Comparison of ENCODE assay signal across 11 cellular contexts in the genomic region with DNA sequence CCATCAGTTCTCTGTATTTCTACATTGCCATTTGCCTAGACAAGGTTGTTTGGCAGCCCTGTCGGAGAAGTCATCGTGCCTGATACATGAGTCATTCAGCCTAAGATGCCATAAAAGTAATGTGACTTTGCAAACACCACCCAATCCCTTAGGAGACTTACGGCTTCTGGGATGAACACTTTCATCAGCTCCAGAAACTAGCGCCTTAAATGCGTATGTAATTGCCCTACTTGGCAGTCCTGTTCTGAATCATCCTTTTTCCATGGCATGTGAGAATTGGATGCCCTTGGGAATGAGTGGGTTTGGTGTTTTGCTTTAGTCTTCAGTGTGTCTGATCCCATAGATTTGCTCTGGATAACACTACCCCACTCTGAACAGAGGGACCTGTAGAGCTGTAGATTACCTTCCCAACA.
A peak's percentile ranks its signal among the peaks of the same experiment; 100 is the strongest.
DNase-seq lines count a peak whose midpoint lies in the region; ATAC-seq and TF ChIP-seq lines count a peak whose summit lies in the region.
"Had no signal": no experiment of that assay in that cellular context is flagged by ENCODE, and none has a peak within 500 bp of the region (broad histone marks: within the 10 kb centered on the region; RNA-seq: fewer than 3 reads in every experiment).

No MANE protein-coding gene starts in this region.

- H3K9me3 Mint-ChIP-seq in nephron progenitor cell (no peaks in the 10 kb centered on the region), type B pancreatic cell (peaks cover 4% of the 10 kb centered on the region)

- no peaks in the 10 kb centered on the region for H3F3A ChIP-seq in PC-3 (ENCODE audit: low read length, unreplicated experiment)

- H3K4me1 ChIP-seq in PC-3 (ENCODE audit: insufficient read depth, low read length) (peaks cover 11% of the 10 kb centered on the region), esophagus squamous epithelium (peaks cover 3 to 34% (median 13%) of the 10 kb centered on the region in 3 donors)

- H3K9me3 ChIP-seq in PC-3 (ENCODE audit: low read length) = no peaks in the 10 kb centered on the region
- no peaks in the 10 kb centered on the region for H3K9me3 ChIP-seq in esophagus squamous epithelium
- H3K9me3 ChIP-seq: BLaER1 had no signal

- peak overlapping the region; percentile 7; the same call in 1 of the 2 replicates for H3K9ac ChIP-seq in PC-3 (ENCODE audit: low read length)
- H3K9ac ChIP-seq: BLaER1 had no signal

- intact Hi-C loops in PC-3 (cut with micrococcal nuclease) (loop anchor here (2.0 kb wide), 1 partner anchor 24 kb away; no protein-coding TSS in a partner anchor), esophagus squamous epithelium (cut with DNase I) (no loop called here)

- POLR2A ChIA-PET in PC-3 (lab: Charles Lee; ENCODE audit: unreplicated experiment) = interaction anchor here (0.6 kb wide), 1 partner anchor 1480 kb away, joined by 3 read pairs; no protein-coding TSS in a partner anchor

- H3K36me3 Mint-ChIP-seq in nephron progenitor cell (ENCODE audit: low read depth) = peaks cover 33% of the 10 kb centered on the region
- peaks cover 24% of the 10 kb centered on the region for H3K36me3 Mint-ChIP-seq in type B pancreatic cell

- H4K20me1 ChIP-seq in PC-3 (ENCODE audit: low read length) = no peaks in the 10 kb centered on the region
- H4K20me1 ChIP-seq: BLaER1 had no signal

- CTCF ChIA-PET in PC-3 (lab: Charles Lee) = no interaction called here

- H3K4me1 Mint-ChIP-seq in nephron progenitor cell = peaks cover 48% of the 10 kb centered on the region
- H3K4me1 Mint-ChIP-seq in type B pancreatic cell (ENCODE audit: unreplicated experiment) = peaks cover 21% of the 10 kb centered on the region

- H3K9me2 ChIP-seq in PC-3 (replicated peaks; ENCODE audit: low read length) = no peaks in the 10 kb centered on the region

- no peak overlapping the region for H2AFZ ChIP-seq in PC-3 (ENCODE audit: low read length)

- no peaks in the 10 kb centered on the region for H3K27me3 Mint-ChIP-seq in nephron progenitor cell (ENCODE audit: low read depth, poor library complexity)
- H3K27me3 Mint-ChIP-seq in type B pancreatic cell = no peaks in the 10 kb centered on the region

- DNase-seq in ACHN (peak; percentile 85), PC-3 (peak; percentile 87), esophagus squamous epithelium (lab: John Stamatoyannopoulos, UW) (no peak), nephron progenitor cell (no peak), DMS79 (lab: John Stamatoyannopoulos, UW) (no peak), type B pancreatic cell (ENCODE audit: extremely low spot score, unreplicated experiment) (no peak)
- DNase-seq: amygdala, NCI-H2081 had no signal

- H3K27ac Mint-ChIP-seq in nephron progenitor cell (peak overlapping the region; percentile 83), type B pancreatic cell (no peak overlapping the region)

- peak overlapping the region; percentile 52 for H3K27ac ChIP-seq in PC-3 (ENCODE audit: low read length)
- peak overlapping the region; percentile 33 to 79 (median 70) for H3K27ac ChIP-seq in esophagus squamous epithelium
- H3K27ac ChIP-seq: BLaER1 had no signal

- no TSS peak for BruUV-seq in PC-3 (replicated peaks; lab: Mats Ljungman, UMichigan)

- no peak for TF ChIP-seq CTCF in PC-3 (conservative IDR thresholded peaks at IDR 0.05; ENCODE audit: low read depth, low read length)
- TF ChIP-seq CTCF in esophagus squamous epithelium (IDR thresholded peaks at IDR 0.05) = no peak
- no peak for TF ChIP-seq CTCF in nephron progenitor cell (IDR thresholded peaks at IDR 0.05)
- TF ChIP-seq CTCF in type B pancreatic cell (conservative IDR thresholded peaks at IDR 0.05) = no peak

- no peaks in the 10 kb centered on the region for H3K27me3 ChIP-seq in PC-3 (ENCODE audit: low read length)
- no peaks in the 10 kb centered on the region for H3K27me3 ChIP-seq in esophagus squamous epithelium
- H3K27me3 ChIP-seq: BLaER1 had no signal

- no peaks in the 10 kb centered on the region for H3K36me3 ChIP-seq in PC-3 (ENCODE audit: low read depth, low read length)
- H3K36me3 ChIP-seq in esophagus squamous epithelium = peaks cover 0 to 51% (median 3%) of the 10 kb centered on the region in 3 donors
- H3K36me3 ChIP-seq: BLaER1 had no signal

- peak; percentile 100 for ATAC-seq in PC-3
- no peak for ATAC-seq in HG03095 (IDR thresholded peaks at IDR 0.05; ENCODE audit: unreplicated experiment)
- ATAC-seq in HG02571 (IDR thresholded peaks at IDR 0.05; ENCODE audit: unreplicated experiment) = no peak

- WGBS in esophagus squamous epithelium, 2 donors = 26 to 40% methylated on average over 5 of the region's 5 CpGs

- in situ Hi-C loops in ACHN (cut with HindIII; ENCODE audit: low pct_ligation_motif_present, low pct_unique_long_range_greater_than_20kb, low sequenced_read_pairs) = no loop called here

- H3K4me3 Mint-ChIP-seq in nephron progenitor cell (no peak overlapping the region), type B pancreatic cell (no peak overlapping the region)

- H3K4me2 ChIP-seq in PC-3 (ENCODE audit: low read length) = peak overlapping the region; percentile 61
- H3K4me2 ChIP-seq: BLaER1 had no signal

- no peak overlapping the region for H3K4me3 ChIP-seq in PC-3 (ENCODE audit: low read length)
- no peak overlapping the region for H3K4me3 ChIP-seq in esophagus squamous epithelium
- H3K4me3 ChIP-seq: BLaER1 had no signal

- H3K79me2 ChIP-seq in PC-3 (ENCODE audit: low read length) = no peaks in the 10 kb centered on the region

- TF ChIP-seq POLR2A in esophagus squamous epithelium (IDR thresholded peaks at IDR 0.05) = no peak

Comparison
In these comparisons a context has a peak if more than half of its experiments do, and no peak if none do; other contexts are left out.
1. DNase-seq: peak in ACHN (single experiment) and PC-3 (single experiment); none in esophagus squamous epithelium (single experiment), nephron progenitor cell (single experiment), DMS79 (single experiment) and type B pancreatic cell (single experiment).